ENCODE assay signal across 1 cellular context in genomic region chrX:55160685-55161552, GRCh38.
TF ChIP-seq lines count a peak whose summit lies in the region.

No MANE protein-coding gene starts in this region.

TF ChIP-seq in HepG2, 621 proteins besides CTCF, POLR2A, EP300 and RAD21 (continued from another document and continues in another):
- TF ChIP-seq HNF1B (CRISPR knock-in tag; IDR thresholded peaks at IDR 0.05) = no peak
- TF ChIP-seq KLF13 (CRISPR knock-in tag; IDR thresholded peaks at IDR 0.05) = no peak
- no peak for TF ChIP-seq CSRNP1 (CRISPR knock-in tag; IDR thresholded peaks at IDR 0.05)
- TF ChIP-seq CENPX (CRISPR knock-in tag; IDR thresholded peaks at IDR 0.05) = no peak
- TF ChIP-seq BCL3 (CRISPR knock-in tag; IDR thresholded peaks at IDR 0.05) = no peak
- TF ChIP-seq PPARG (CRISPR knock-in tag; conservative IDR thresholded peaks at IDR 0.05) = no peak
- no peak for TF ChIP-seq KLF11 (CRISPR knock-in tag; IDR thresholded peaks at IDR 0.05)
- TF ChIP-seq MLLT10 (CRISPR knock-in tag; IDR thresholded peaks at IDR 0.05) = no peak
- no peak for TF ChIP-seq NR2F2 (IDR thresholded peaks at IDR 0.05; ENCODE audit: borderline replicate concordance, low read depth)
- TF ChIP-seq FOXA3 (CRISPR knock-in tag; IDR thresholded peaks at IDR 0.05) = no peak
- peak; percentile 63; the same call in 1 of the 2 replicates for TF ChIP-seq ZFP82 (CRISPR knock-in tag; IDR thresholded peaks at IDR 0.05; ENCODE audit: borderline replicate concordance)
- peak; percentile 22; the same call in 1 of the 2 replicates for TF ChIP-seq UBTF (CRISPR knock-in tag; IDR thresholded peaks at IDR 0.05)
- TF ChIP-seq ARID4A (CRISPR knock-in tag; IDR thresholded peaks at IDR 0.05; ENCODE audit: borderline replicate concordance) = peak; percentile 70; the same call in 1 of the 2 replicates
- TF ChIP-seq TBL1XR1 (IDR thresholded peaks at IDR 0.05; ENCODE audit: borderline replicate concordance, low read length, partially characterized antibody) = no peak
- TF ChIP-seq ATF3 (CRISPR knock-in tag; IDR thresholded peaks at IDR 0.05) = no peak
- peak; percentile 65; the same call in 1 of the 2 replicates for TF ChIP-seq KDM5B (CRISPR knock-in tag; IDR thresholded peaks at IDR 0.05; ENCODE audit: borderline replicate concordance)
- no peak for TF ChIP-seq TIGD3 (CRISPR knock-in tag; IDR thresholded peaks at IDR 0.05; ENCODE audit: borderline replicate concordance)
- TF ChIP-seq IKZF4 (CRISPR knock-in tag; IDR thresholded peaks at IDR 0.05; ENCODE audit: borderline replicate concordance, low read depth, not compliant biosample characterization) = no peak
- TF ChIP-seq ZGPAT (CRISPR knock-in tag; IDR thresholded peaks at IDR 0.05) = peak; percentile 65; the same call in 1 of the 2 replicates
- TF ChIP-seq NR0B2 (CRISPR knock-in tag; IDR thresholded peaks at IDR 0.05) = peak; percentile 50; the same call in 1 of the 2 replicates
- TF ChIP-seq SAFB2 (CRISPR knock-in tag; IDR thresholded peaks at IDR 0.05; ENCODE audit: borderline replicate concordance, low read depth) = no peak
- peak; percentile 67; the same call in 1 of the 2 replicates for TF ChIP-seq KMT2B (CRISPR knock-in tag; IDR thresholded peaks at IDR 0.05)
- TF ChIP-seq ZNF567 (CRISPR knock-in tag; IDR thresholded peaks at IDR 0.05; ENCODE audit: borderline replicate concordance) = no peak
- TF ChIP-seq EEA1 (CRISPR knock-in tag; IDR thresholded peaks at IDR 0.05; ENCODE audit: borderline replicate concordance) = no peak
- TF ChIP-seq MZF1 (CRISPR knock-in tag; IDR thresholded peaks at IDR 0.05; ENCODE audit: borderline replicate concordance) = no peak
- TF ChIP-seq ZNF841 (CRISPR knock-in tag; IDR thresholded peaks at IDR 0.05; ENCODE audit: borderline replicate concordance) = no peak
- TF ChIP-seq FOXC1 (CRISPR knock-in tag; IDR thresholded peaks at IDR 0.05; ENCODE audit: borderline replicate concordance) = no peak
- TF ChIP-seq RXRA (CRISPR knock-in tag; IDR thresholded peaks at IDR 0.05) = peak; percentile 33; the same call in 1 of the 2 replicates
- no peak for TF ChIP-seq MAF1 (CRISPR knock-in tag; IDR thresholded peaks at IDR 0.05; ENCODE audit: borderline replicate concordance)
- TF ChIP-seq ZNF598 (CRISPR knock-in tag; IDR thresholded peaks at IDR 0.05; ENCODE audit: borderline replicate concordance) = no peak
- no peak for TF ChIP-seq STAT6 (CRISPR knock-in tag; IDR thresholded peaks at IDR 0.05; ENCODE audit: borderline replicate concordance)
- TF ChIP-seq ZNF431 (CRISPR knock-in tag; IDR thresholded peaks at IDR 0.05; ENCODE audit: borderline replicate concordance, low read depth) = no peak
- peak; percentile 61 for TF ChIP-seq ELF1 (CRISPR knock-in tag; IDR thresholded peaks at IDR 0.05)
- TF ChIP-seq ELK4 (CRISPR knock-in tag; IDR thresholded peaks at IDR 0.05; ENCODE audit: borderline replicate concordance) = no peak
- peak; percentile 13; the same call in 1 of the 2 replicates for TF ChIP-seq ELF3 (CRISPR knock-in tag; IDR thresholded peaks at IDR 0.05)
